Comparison of ENCODE assay signal across 18 cellular contexts in genomic region chr4:161937596-161937995, GRCh38.
DNase-seq lines count a peak whose midpoint lies in the region; ATAC-seq and TF ChIP-seq lines count a peak whose summit lies in the region.
"Had no signal": no experiment of that assay in that cellular context is flagged by ENCODE, and none has a peak within 500 bp of the region (broad histone marks: within the 10 kb centered on the region; RNA-seq: fewer than 3 reads in every experiment).

No MANE protein-coding gene starts in this region.

- peaks cover 0 to 12% (median 0%) of the 10 kb centered on the region in 3 donors for H3K9me3 ChIP-seq in gastroesophageal sphincter

- H3K36me3 ChIP-seq in gastroesophageal sphincter, result no peaks in the 10 kb centered on the region

- no peaks in the 10 kb centered on the region for H3K36me3 Mint-ChIP-seq in activated T-helper 17 cell treated with anti-CD3 and anti-CD28 coated beads, Interleukin-2, amount 50 U/mL, for 72 hours (ENCODE audit: low read depth)
- H3K36me3 Mint-ChIP-seq in CD14-positive monocyte, result no peaks in the 10 kb centered on the region
- H3K36me3 Mint-ChIP-seq: CD8-positive, alpha-beta T cell had no signal

- H3K27me3 ChIP-seq in gastroesophageal sphincter, result no peaks in the 10 kb centered on the region

- no peak overlapping the region for H3K27ac Mint-ChIP-seq in activated T-helper 17 cell treated with anti-CD3 and anti-CD28 coated beads, Interleukin-2, amount 50 U/mL, for 72 hours
- H3K27ac Mint-ChIP-seq in CD14-positive monocyte, result no peak overlapping the region
- H3K27ac Mint-ChIP-seq: CD8-positive, alpha-beta T cell had no signal

- no peak for TF ChIP-seq POLR2A in gastroesophageal sphincter (IDR thresholded peaks at IDR 0.05)

- H3K4me1 Mint-ChIP-seq in activated T-helper 17 cell treated with anti-CD3 and anti-CD28 coated beads, Interleukin-2, amount 50 U/mL, for 72 hours, result no peaks in the 10 kb centered on the region
- no peaks in the 10 kb centered on the region for H3K4me1 Mint-ChIP-seq in CD14-positive monocyte

- in situ Hi-C loops in astrocyte of the spinal cord (cut with HindIII; ENCODE audit: low sequenced_read_pairs), result no loop called here

- H3K4me3 Mint-ChIP-seq in activated T-helper 17 cell treated with anti-CD3 and anti-CD28 coated beads, Interleukin-2, amount 50 U/mL, for 72 hours, result no peak overlapping the region
- H3K4me3 Mint-ChIP-seq in CD14-positive monocyte, result no peak overlapping the region
- H3K4me3 Mint-ChIP-seq: CD8-positive, alpha-beta T cell had no signal

- H3K4me1 ChIP-seq in gastroesophageal sphincter, result no peaks in the 10 kb centered on the region

- H3K9me3 Mint-ChIP-seq in activated T-helper 17 cell treated with anti-CD3 and anti-CD28 coated beads, Interleukin-2, amount 50 U/mL, for 72 hours, result peaks cover 24% of the 10 kb centered on the region
- peaks cover 0 to 2% (median 0%) of the 10 kb centered on the region in 7 donors for H3K9me3 Mint-ChIP-seq in CD14-positive monocyte

- WGBS in gastroesophageal sphincter (ENCODE audit: low coverage in 1 of 2), 2 donors, result 82 to 93% methylated on average over 1 of the region's 1 CpG

- TF ChIP-seq CTCF in astrocyte of the spinal cord (IDR thresholded peaks at IDR 0.05; ENCODE audit: low read depth, low read length) (no peak), gastroesophageal sphincter (IDR thresholded peaks at IDR 0.05) (no peak), CD14-positive monocyte (IDR thresholded peaks at IDR 0.05) (no peak)

- DNase-seq in Daoy (ENCODE audit: low read depth) (peak; percentile 0), NCI-H69 (lab: John Stamatoyannopoulos, UW) (peak; percentile 7), astrocyte of the spinal cord (ENCODE audit: low read depth, low spot score) (peak; percentile 24), iris pigment epithelial cell (ENCODE audit: low read depth) (peak; percentile 25), CD14-positive monocyte (ENCODE audit: low spot score) (no peak)
- no peak for DNase-seq in activated CD4-positive, CD25-positive, alpha-beta regulatory T cell treated with anti-CD3 and anti-CD28 coated beads, Interleukin-2, amount 50 U/mL, for 72 hours
- DNase-seq: CD8-positive, alpha-beta T cell; NCI-H1048; NCI-H2107; NCI-H226; NCI-H526; NK-92 treated with Interleukin-12 subunit alpha and Interleukin-12 subunit beta, amount 100 ng/mL, for 24 hours had no signal

- H3K27me3 Mint-ChIP-seq in activated T-helper 17 cell treated with anti-CD3 and anti-CD28 coated beads, Interleukin-2, amount 50 U/mL, for 72 hours, result no peaks in the 10 kb centered on the region
- H3K27me3 Mint-ChIP-seq in CD14-positive monocyte (ENCODE audit: low read depth in 3 of 3), result no peaks in the 10 kb centered on the region

- no peak for ATAC-seq in gastroesophageal sphincter
- no peak for ATAC-seq in activated T-helper 17 cell treated with anti-CD3 and anti-CD28 coated beads, Interleukin-2, amount 50 U/mL, for 72 hours (replicated peaks)
- ATAC-seq: CD8-positive, alpha-beta T cell; GM12878; K562 had no signal

- H3K4me3 ChIP-seq in astrocyte of the spinal cord (ENCODE audit: low read depth, low read length), result no peak overlapping the region
- no peak overlapping the region for H3K4me3 ChIP-seq in gastroesophageal sphincter
- H3K4me3 ChIP-seq: GM12878, K562, SK-N-MC had no signal

- H3K27ac ChIP-seq in gastroesophageal sphincter, result no peak overlapping the region
- H3K27ac ChIP-seq: HL-60 had no signal

- intact Hi-C loops in CD14-positive monocyte (cut with micrococcal nuclease), result no loop called here

- TF ChIP-seq EP300 in gastroesophageal sphincter (IDR thresholded peaks at IDR 0.05), result no peak

Comparison
In these comparisons a context has a peak if more than half of its experiments do, and no peak if none do; other contexts are left out.
1. DNase-seq: peak in Daoy (single experiment), NCI-H69 (single experiment), astrocyte of the spinal cord (single experiment) and iris pigment epithelial cell (single experiment); none in activated CD4-positive, CD25-positive, alpha-beta regulatory T cell treated with anti-CD3 and anti-CD28 coated beads, Interleukin-2, amount 50 U/mL, for 72 hours (single experiment) and CD14-positive monocyte (single experiment).